8 cellular contexts compared by ENCODE assay signal in genomic region chr5:36877667-36878420, GRCh38. TPM values are rescaled to one million over a fixed set of nuclear protein-coding genes. Genes with fewer than 3 reads are reported as not detected.
DNase-seq lines count a peak whose midpoint lies in the region; ATAC-seq, FAIRE-seq and TF ChIP-seq lines count a peak whose summit lies in the region.

No MANE protein-coding gene starts in this region.

- peaks cover 15 to 86% of the 10 kb centered on the region in 2 experiments for H3K79me2 ChIP-seq in H1 (ENCODE audit: control insufficient read depth in 1 of 2, insufficient read depth in 2 of 2, low read length in 2 of 2)

- peaks cover 5 to 7% of the 10 kb centered on the region in 2 experiments for H4K20me1 ChIP-seq in H1 (replicated peaks in 1 of 2; ENCODE audit: control insufficient read depth in 1 of 2, insufficient read depth in 2 of 2, low read length in 2 of 2)

- H3K27me3 Mint-ChIP-seq in natural killer cell (ENCODE audit: low read depth in 2 of 2), result no peaks in the 10 kb centered on the region

- H3K27ac ChIP-seq in RWPE1 (peak overlapping the region; percentile 97), H1 (ENCODE audit: low read depth, low read length) (peak overlapping the region; percentile 86; the same call in 1 of the 2 replicates)

- no peak overlapping the region for H2AK5ac ChIP-seq in H1 (ENCODE audit: low read depth, low read length)

- no peak for TF ChIP-seq EP300 in H1 (IDR thresholded peaks at IDR 0.05; ENCODE audit: borderline replicate concordance in 1 of 2, low read depth in 2 of 2, low read length in 2 of 2)

- no peak overlapping the region for H4K5ac ChIP-seq in H1 (ENCODE audit: insufficient read length, low read depth, low read length)

- H3K18ac ChIP-seq in H1 (ENCODE audit: extremely low read depth, low read length), result no peak overlapping the region

- ATAC-seq in natural killer cell (peak in 1 of 3 donors; percentile 8), HG03457 (IDR thresholded peaks at IDR 0.05; ENCODE audit: unreplicated experiment) (no peak)

- no peaks in the 10 kb centered on the region for H3K9me3 Mint-ChIP-seq in natural killer cell

- H2BK15ac ChIP-seq in H1 (ENCODE audit: low read length), result no peak overlapping the region

- POLR2A ChIA-PET in RWPE1 (lab: Yijun Ruan, JAX; ENCODE audit: low non-redundant PET) (no interaction called here), H1 (lab: Charles Lee; ENCODE audit: partially characterized antibody) (interaction anchor here (0.8 to 2.5 kb wide), 5 partner anchors 9 to 137 kb away, joined by 3 to 27 read pairs (median 3); no protein-coding TSS in a partner anchor)

- H3K23ac ChIP-seq in H1 (ENCODE audit: insufficient read length), result no peak overlapping the region

- CTCF ChIA-PET in RWPE1 (lab: Yijun Ruan, JAX) (interaction anchor here (0.6 to 2.5 kb wide), 2 partner anchors 134 to 323 kb away, joined by 4 to 10 read pairs; no protein-coding TSS in a partner anchor), H1 (lab: Charles Lee; ENCODE audit: partially characterized antibody) (interaction anchor here (0.7 to 2.7 kb wide), 6 partner anchors 41 to 147 kb away, joined by 3 to 12 read pairs (median 4); no protein-coding TSS in a partner anchor)

- no peak overlapping the region for H4K8ac ChIP-seq in H1 (ENCODE audit: extremely low read depth, insufficient read depth, low read length)

- no peak overlapping the region; the same call in 1 of the 2 replicates for H2BK5ac ChIP-seq in H1 (ENCODE audit: low read depth, low read length)

- peak overlapping the region; percentile 73 to 96 (median 90) for H3K4me3 ChIP-seq in H1 (ENCODE audit: extremely low read depth in 1 of 4, insufficient read depth in 2 of 4, low read depth in 3 of 4, low read length in 4 of 4)

- no peaks in the 10 kb centered on the region for H3K36me3 Mint-ChIP-seq in natural killer cell

- H4K91ac ChIP-seq in H1 (replicated peaks; ENCODE audit: insufficient read length, low read length), result no peak overlapping the region

- H3K56ac ChIP-seq in H1 (replicated peaks; ENCODE audit: insufficient read length, low read depth, low read length), result peak overlapping the region; percentile 32

- H2AFZ ChIP-seq in H1 (ENCODE audit: low read length), result no peak overlapping the region

- H3K23me2 ChIP-seq in H1 (ENCODE audit: low read depth, low read length), result peaks cover 12% of the 10 kb centered on the region

- no peak overlapping the region for H2BK12ac ChIP-seq in H1 (ENCODE audit: low read depth, low read length)

- no peak overlapping the region for H2BK20ac ChIP-seq in H1 (ENCODE audit: low read length)

- H3K4ac ChIP-seq in H1 (replicated peaks; ENCODE audit: insufficient read length, low read depth, low read length), result peak overlapping the region; percentile 32

- H3K4me2 ChIP-seq in H1 (ENCODE audit: insufficient read depth in 1 of 2, low read depth in 2 of 2, low read length in 2 of 2), result peak overlapping the region; percentile 75 to 93

- no peaks in the 10 kb centered on the region for H3K9me3 ChIP-seq in H1 (ENCODE audit: insufficient read depth in 2 of 2, low read depth in 1 of 2, low read length in 1 of 2)

- intact Hi-C loops in natural killer cell (cut with micrococcal nuclease), result loop anchor here (2.0 to 5.0 kb wide), 5 partner anchors 49 to 727 kb away; partner anchors contain the start of genes LMBRD2 and NUP155

- peaks cover 0 to 4% (median 0%) of the 10 kb centered on the region in 4 experiments; a peak in 3 of 7 replicates for H3K4me1 ChIP-seq in H1 (replicated peaks in 1 of 4; ENCODE audit: control insufficient read depth in 3 of 4, insufficient read depth in 4 of 4, low read length in 3 of 4)

- TF ChIP-seq CTCF in RWPE1 (conservative IDR thresholded peaks at IDR 0.05; ENCODE audit: low read depth) (no peak), H1 (IDR thresholded peaks at IDR 0.05; ENCODE audit: control extremely low read depth in 1 of 3, insufficient read depth in 1 of 3, low read depth in 1 of 3, low read length in 3 of 3) (no peak), natural killer cell (IDR thresholded peaks at IDR 0.05) (no peak)

- no peak for FAIRE-seq in H1 (lab: Jason Lieb, UNC)

- H3K9ac ChIP-seq in H1 (replicated peaks in 1 of 4; ENCODE audit: extremely low read depth in 1 of 4, low read depth in 3 of 4, low read length in 3 of 4), result peak overlapping the region; percentile 51 to 79 (median 75); a peak in 6 of 7 replicates

- no peak overlapping the region for H3K14ac ChIP-seq in H1 (ENCODE audit: insufficient read length)

- no peak for TF ChIP-seq RAD21 in H1 (IDR thresholded peaks at IDR 0.05 in 1 of 2, conservative IDR thresholded peaks at IDR 0.05 in 1 of 2; ENCODE audit: low read depth in 2 of 2, low read length in 2 of 2)

- H3K27ac Mint-ChIP-seq in natural killer cell, result peak overlapping the region; percentile 92 to 98

- H3K27me3 ChIP-seq in H1 (replicated peaks in 1 of 4; ENCODE audit: control insufficient read depth in 3 of 4, extremely low read depth in 1 of 4, insufficient read depth in 3 of 4, low read length in 3 of 4), result no peaks in the 10 kb centered on the region

- no peaks in the 10 kb centered on the region for H3K79me1 ChIP-seq in H1 (ENCODE audit: low read depth, low read length)

- DNase-seq in Daoy (ENCODE audit: low read depth) (peak; percentile 39), HT1080 (ENCODE audit: low read depth) (peak; percentile 44), RWPE1 (ENCODE audit: low spot score) (peak; percentile 47), H1 (ENCODE audit: low read depth in 1 of 2, low spot score in 2 of 2) (no peak), natural killer cell (no peak), amniotic stem cell (lab: John Stamatoyannopoulos, UW) (no peak), hippocampal formation (lab: John Stamatoyannopoulos, UW) (no peak)

- H3K4me1 Mint-ChIP-seq in natural killer cell, result peaks cover 56 to 61% of the 10 kb centered on the region in 2 donors

- H3K36me3 ChIP-seq in H1 (ENCODE audit: control insufficient read depth in 2 of 4, insufficient read depth in 4 of 4, low read length in 3 of 4), result no peaks in the 10 kb centered on the region

- H2BK120ac ChIP-seq in H1 (replicated peaks; ENCODE audit: low read depth, low read length), result no peak overlapping the region

- H3K4me3 Mint-ChIP-seq in natural killer cell, result peak overlapping the region; percentile 98

- no peak for TF ChIP-seq POLR2A in H1 (IDR thresholded peaks at IDR 0.05; ENCODE audit: control extremely low read depth in 1 of 2, low read depth in 2 of 2, low read length in 2 of 2)

- 2% methylated on average over 12 of the region's 12 CpGs; no CpG with 5 or more reads in 1 of the 2 experiments for WGBS in H1 (ENCODE audit: extremely low coverage in 1 of 2, insufficient coverage in 1 of 2, insufficient read length in 1 of 2, insufficient replicate concordance in 2 of 2, low coverage in 1 of 2, low lambda C conversion rate in 2 of 2, missing lambda C conversion rate in 1 of 2), 2 experiments

TF ChIP-seq in H1, 55 proteins besides CTCF, POLR2A, EP300 and RAD21:
- TF ChIP-seq KDM5A (IDR thresholded peaks at IDR 0.05; ENCODE audit: low read length) (no peak), SP1 (IDR thresholded peaks at IDR 0.05; ENCODE audit: low read depth, low read length) (no peak), RNF2 (IDR thresholded peaks at IDR 0.05; ENCODE audit: borderline replicate concordance, low read depth, low read length, missing control alignments, poor library complexity, severe bottlenecking) (no peak), FOSL1 (IDR thresholded peaks at IDR 0.05; ENCODE audit: insufficient read depth, low read depth, low read length) (no peak), SP4 (IDR thresholded peaks at IDR 0.05; ENCODE audit: low read length) (no peak), CBX8 (IDR thresholded peaks at IDR 0.05; ENCODE audit: borderline replicate concordance, low read depth, low read length) (no peak)

RNA-seq across cellular contexts. Expression of gene NIPBL, which starts 1.3 kb away (rescaled TPM):
- 11.1 and 17.9 TPM in 2 replicates for total RNA-seq in Daoy (2014; rRNA removed; shearing (Covaris generic))
- total RNA-seq in HT1080 (2014; rRNA removed; shearing (Covaris generic)), result 9.3 and 13.0 TPM in 2 replicates
- polyA plus RNA-seq in HT1080 (2015; cell fraction: cytosol; rRNA removed), result 8.3 and 13.3 TPM in 2 replicates
- polyA plus RNA-seq in HT1080 (2015; cell fraction: nucleus; rRNA removed), result 31.8 and 35.9 TPM in 2 replicates
- 49.6 and 53.5 TPM in 2 replicates for total RNA-seq in H1 (2021; fragmentation: NEBNext Ultra II Directional; extraction: Animal tissue kit (Norgen Biotek cat#: 25700))
- 18.8 and 21.1 TPM in 2 replicates for polyA plus RNA-seq in H1 (2011; rRNA removed)
- 19.2 TPM for polyA plus RNA-seq in H1 (2011; cell fraction: cytosol; rRNA removed)
- 44.7 TPM for polyA plus RNA-seq in H1 (2011; cell fraction: nucleus; rRNA removed)
- 13.2 to 26.4 TPM (median 22.3 TPM) in 4 replicates for polyA plus RNA-seq in H1 (2012, experiment 1 of 2)
- polyA plus RNA-seq in H1 (2012, experiment 2 of 2), result 0.97 TPM
- polyA plus RNA-seq in H1 (2013, experiment 1 of 2), result 19.1 TPM
- polyA plus RNA-seq in H1 (2013, experiment 2 of 2), result 18.0 TPM
- 182 and 228 TPM in 2 replicates for polyA minus RNA-seq in H1 (2011; rRNA and poly(A)+ RNA removed)
- 34.5 TPM for polyA minus RNA-seq in H1 (2011; cell fraction: cytosol; rRNA and poly(A)+ RNA removed)
- 272 TPM for polyA minus RNA-seq in H1 (2011; cell fraction: nucleus; rRNA and poly(A)+ RNA removed)
- 100 to 1,000 TPM; 137 to 153 (median 145) TPM for total RNA-seq in natural killer cell

Comparison
In these comparisons a context has a peak if more than half of its experiments do, and no peak if none do; other contexts are left out.
1. DNase-seq: peak in Daoy (single experiment), HT1080 (single experiment) and RWPE1 (single experiment); none in H1 (0 of 2), natural killer cell (single experiment), amniotic stem cell (single experiment) and hippocampal formation (0 of 2).